15 cellular contexts compared by ENCODE assay signal in genomic region chr14:59333235-59333634, GRCh38.
A peak's percentile ranks its signal among the peaks of the same experiment; 100 is the strongest.
DNase-seq lines count a peak whose midpoint lies in the region; FAIRE-seq and TF ChIP-seq lines count a peak whose summit lies in the region.
"Had no signal": no experiment of that assay in that cellular context is flagged by ENCODE, and none has a peak within 500 bp of the region (broad histone marks: within the 10 kb centered on the region; RNA-seq: fewer than 3 reads in every experiment).

No MANE protein-coding gene starts in this region.

- peak overlapping the region; percentile 71 to 83 for H3K27ac ChIP-seq in ascending aorta
- peak overlapping the region; percentile 69 for H3K27ac ChIP-seq in fibroblast of lung (ENCODE audit: insufficient read depth, low read length)
- H3K27ac ChIP-seq in mesodermal cell (ENCODE audit: low read depth, low read length, severe bottlenecking), result peak overlapping the region; percentile 82
- H3K27ac ChIP-seq in tibial artery, result peak overlapping the region; percentile 78 to 84
- H3K27ac ChIP-seq in kidney (ENCODE audit: low read depth in 2 of 2, low read length in 2 of 2), result peak overlapping the region in 1 of 2 donors; percentile 14

- H3K36me3 ChIP-seq in ascending aorta, result peaks cover 9 to 16% of the 10 kb centered on the region in 2 donors
- H3K36me3 ChIP-seq in fibroblast of lung (ENCODE audit: control insufficient read depth, insufficient read depth, low read length), result no peaks in the 10 kb centered on the region
- peaks cover 31% of the 10 kb centered on the region for H3K36me3 ChIP-seq in mesodermal cell (ENCODE audit: control insufficient read depth, insufficient read depth, low read length)
- peaks cover 17 to 21% (median 18%) of the 10 kb centered on the region in 3 donors for H3K36me3 ChIP-seq in tibial artery
- peaks cover 0 to 27% of the 10 kb centered on the region in 2 donors for H3K36me3 ChIP-seq in kidney (ENCODE audit: control insufficient read depth in 1 of 2, insufficient read depth in 2 of 2, low read length in 2 of 2)

- no peaks in the 10 kb centered on the region for H3K9me3 ChIP-seq in ascending aorta
- no peaks in the 10 kb centered on the region for H3K9me3 ChIP-seq in fibroblast of lung (ENCODE audit: control insufficient read depth, insufficient read depth, low read depth, low read length)
- H3K9me3 ChIP-seq in mesodermal cell (ENCODE audit: control insufficient read depth, low read length), result no peaks in the 10 kb centered on the region
- no peaks in the 10 kb centered on the region for H3K9me3 ChIP-seq in tibial artery
- no peaks in the 10 kb centered on the region for H3K9me3 ChIP-seq in kidney (ENCODE audit: control insufficient read depth in 1 of 2, low read length in 2 of 2)

- H3K9ac ChIP-seq in fibroblast of lung (ENCODE audit: insufficient read depth, low read length), result no peak overlapping the region
- H3K9ac ChIP-seq in kidney (ENCODE audit: low read length in 2 of 2), result no peak overlapping the region

- TF ChIP-seq CTCF in ascending aorta (IDR thresholded peaks at IDR 0.05) (no peak), fibroblast of lung (conservative IDR thresholded peaks at IDR 0.05 in 1 of 2, IDR thresholded peaks at IDR 0.05 in 1 of 2; ENCODE audit: low read depth in 1 of 2, low read length in 2 of 2) (no peak), tibial artery (IDR thresholded peaks at IDR 0.05) (no peak), kidney (IDR thresholded peaks at IDR 0.05; ENCODE audit: borderline replicate concordance, extremely low read depth, insufficient read depth) (no peak)

- no peak for DNase-seq in ascending aorta (ENCODE audit: low spot score in 2 of 2)
- DNase-seq in fibroblast of lung (ENCODE audit: low read depth in 2 of 2), result no peak
- DNase-seq in tibial artery, result no peak
- DNase-seq in amniotic stem cell (lab: John Stamatoyannopoulos, UW), result no peak
- no peak for DNase-seq in stimulated activated CD4-positive, alpha-beta T cell treated with anti-CD3 and anti-CD28 coated beads, Interleukin-4, amount 100 ng/mL, for 24 hours
- DNase-seq in NK-92 (lab: John Stamatoyannopoulos, UW; ENCODE audit: unreplicated experiment), result no peak
- DNase-seq in kidney, result no peak
- DNase-seq: activated CD8-positive, alpha-beta memory T cell treated with anti-CD3 and anti-CD28 coated beads, Interleukin-2, amount 10 ng/mL, durations not matched to agents 7 days and 5 days; effector CD8-positive, alpha-beta T cell; NCI-H1930; NCI-H82; posterior cingulate gyrus; SHP77; stimulated activated naive CD8-positive, alpha-beta T cell treated with anti-CD3 and anti-CD28 coated beads, Interleukin-15, Interleukin-2, amounts not matched to agents 100 U/mL and 50 U/mL, for 24 hours had no signal

- H4K20me1 ChIP-seq in fibroblast of lung (ENCODE audit: control insufficient read depth, extremely low read depth, insufficient read depth, low read length), result no peaks in the 10 kb centered on the region

- H3K79me2 ChIP-seq in fibroblast of lung (ENCODE audit: control insufficient read depth, insufficient read depth, low read length), result no peaks in the 10 kb centered on the region

- no peak overlapping the region for H3K4me2 ChIP-seq in fibroblast of lung (ENCODE audit: extremely low read depth, insufficient read depth, low read length)

- H3K4me3 ChIP-seq in ascending aorta (no peak overlapping the region), fibroblast of lung (replicated peaks in 1 of 4; ENCODE audit: control extremely low read depth in 1 of 4, insufficient read depth in 1 of 4, low read depth in 3 of 4, low read length in 4 of 4) (no peak overlapping the region), mesodermal cell (ENCODE audit: extremely low read depth, insufficient read depth, low read length, poor library complexity, severe bottlenecking) (no peak overlapping the region), tibial artery (peak overlapping the region in 1 of 2 donors; percentile 14), kidney (ENCODE audit: low read length in 2 of 2) (no peak overlapping the region)

- FAIRE-seq in kidney (lab: Jason Lieb, UNC), result no peak

- no peaks in the 10 kb centered on the region for H3K27me3 ChIP-seq in ascending aorta
- no peaks in the 10 kb centered on the region for H3K27me3 ChIP-seq in fibroblast of lung (ENCODE audit: control insufficient read depth, insufficient read depth, low read length)
- H3K27me3 ChIP-seq in tibial artery, result no peaks in the 10 kb centered on the region

- WGBS in mesodermal cell (ENCODE audit: insufficient coverage in 2 of 2), 2 experiments, result 93 to 97% methylated on average over 2 of the region's 2 CpGs

- H3K4me1 ChIP-seq in ascending aorta (peaks cover 0 to 41% of the 10 kb centered on the region in 2 donors), fibroblast of lung (ENCODE audit: control insufficient read depth, extremely low read depth, insufficient read depth, low read length) (peaks cover 15% of the 10 kb centered on the region), mesodermal cell (ENCODE audit: control insufficient read depth, insufficient read depth, low read length, poor library complexity, severe bottlenecking) (peaks cover 42% of the 10 kb centered on the region), tibial artery (peaks cover 0 to 62% (median 40%) of the 10 kb centered on the region in 4 donors), kidney (ENCODE audit: control insufficient read depth in 1 of 2, insufficient read depth in 1 of 2, low read depth in 1 of 2, low read length in 2 of 2) (peaks cover 14 to 19% of the 10 kb centered on the region in 2 donors)

- intact Hi-C loops in ascending aorta (cut with DNase I) (loop anchor here (10.0 kb wide), 1 partner anchor 58 kb away; no protein-coding TSS in a partner anchor), tibial artery (cut with DNase I; ENCODE audit: low total_unique reads) (no loop called here), kidney (cut with DNase I) (no loop called here)

- H2AFZ ChIP-seq in fibroblast of lung (ENCODE audit: low read length), result no peak overlapping the region
